ENCODE assay signal across 19 cellular contexts in genomic region chr3:186702451-186702850, GRCh38. TPM values are rescaled to one million over a fixed set of nuclear protein-coding genes. Genes with fewer than 3 reads are reported as not detected.
"Had no signal": no experiment of that assay in that cellular context is flagged by ENCODE, and none has a peak within 500 bp of the region (broad histone marks: within the 10 kb centered on the region; RNA-seq: fewer than 3 reads in every experiment).

No MANE protein-coding gene starts in this region.

RNA-seq across cellular contexts. Expression of gene KNG1, which starts 14.7 kb away (rescaled TPM):
- total RNA-seq: activated naive CD4-positive, alpha-beta T cell treated with anti-CD3 and anti-CD28 coated beads for 36 hours; activated naive CD4-positive, alpha-beta T cell treated with anti-CD3 and anti-CD28 coated beads, Interleukin-2, amount 50 U/mL, for 72 hours; activated naive CD8-positive, alpha-beta T cell treated with anti-CD3 and anti-CD28 coated beads for 36 hours; activated naive CD8-positive, alpha-beta T cell treated with anti-CD3 and anti-CD28 coated beads, Interleukin-2, amount 10 ng/mL, durations not matched to agents 7 days and 5 days; activated T-cell treated with anti-CD3 and anti-CD28 coated beads, Interleukin-2, amount 50 U/mL, for 72 hours; activated T-helper 1 cell treated with anti-CD3 and anti-CD28 coated beads, Interleukin-12 subunit alpha, Interleukin-12 subunit beta, Interleukin-2, Interleukin-4 antibody, amounts not matched to agents 30 ng/mL and 10 ng/mL and 1 ng/mL, durations not matched to agents 14 hours and 24 hours and 36 hours; activated T-helper 17 cell treated with anti-CD3 and anti-CD28 coated beads, Interleukin-2, amount 50 U/mL, for 72 hours; activated T-helper 2 cell treated with anti-CD3 and anti-CD28 coated beads, Interferon-gamma antibody, Interleukin-2, Interleukin-4, amounts not matched to agents 10 μg/mL and 5 μg/mL and 100 μg/mL, durations not matched to agents 14 hours and 24 hours and 36 hours; aorta; ascending aorta; astrocyte; body of pancreas; cardiac muscle cell; cardiac septum; cerebellum; chondrocyte had no signal
- polyA plus RNA-seq: aorta, cardiac muscle cell had no signal

RNA-seq across cellular contexts. Expression of gene HRG, which starts 36.6 kb away (rescaled TPM):
- total RNA-seq: activated naive CD4-positive, alpha-beta T cell treated with anti-CD3 and anti-CD28 coated beads for 36 hours; activated naive CD4-positive, alpha-beta T cell treated with anti-CD3 and anti-CD28 coated beads, Interleukin-2, amount 50 U/mL, for 72 hours; activated naive CD8-positive, alpha-beta T cell treated with anti-CD3 and anti-CD28 coated beads for 36 hours; activated naive CD8-positive, alpha-beta T cell treated with anti-CD3 and anti-CD28 coated beads, Interleukin-2, amount 10 ng/mL, durations not matched to agents 7 days and 5 days; activated T-cell treated with anti-CD3 and anti-CD28 coated beads, Interleukin-2, amount 50 U/mL, for 4 hours; activated T-cell treated with anti-CD3 and anti-CD28 coated beads, Interleukin-2, amount 50 U/mL, for 72 hours; activated T-helper 1 cell treated with anti-CD3 and anti-CD28 coated beads, Interleukin-12 subunit alpha, Interleukin-12 subunit beta, Interleukin-2, Interleukin-4 antibody, amounts not matched to agents 30 ng/mL and 10 ng/mL and 1 ng/mL, durations not matched to agents 14 hours and 24 hours and 36 hours; activated T-helper 17 cell treated with anti-CD3 and anti-CD28 coated beads, Interleukin-2, amount 50 U/mL, for 72 hours; activated T-helper 2 cell treated with anti-CD3 and anti-CD28 coated beads, Interferon-gamma antibody, Interleukin-2, Interleukin-4, amounts not matched to agents 10 μg/mL and 5 μg/mL and 100 μg/mL, durations not matched to agents 14 hours and 24 hours and 36 hours; aorta; astrocyte; body of pancreas; breast epithelium; cardiac muscle cell; cardiac septum; cerebellum; chondrocyte had no signal
- polyA plus RNA-seq: adipose tissue, aorta, cardiac muscle cell had no signal
